23 cellular contexts compared by ENCODE assay signal in the genomic region with DNA sequence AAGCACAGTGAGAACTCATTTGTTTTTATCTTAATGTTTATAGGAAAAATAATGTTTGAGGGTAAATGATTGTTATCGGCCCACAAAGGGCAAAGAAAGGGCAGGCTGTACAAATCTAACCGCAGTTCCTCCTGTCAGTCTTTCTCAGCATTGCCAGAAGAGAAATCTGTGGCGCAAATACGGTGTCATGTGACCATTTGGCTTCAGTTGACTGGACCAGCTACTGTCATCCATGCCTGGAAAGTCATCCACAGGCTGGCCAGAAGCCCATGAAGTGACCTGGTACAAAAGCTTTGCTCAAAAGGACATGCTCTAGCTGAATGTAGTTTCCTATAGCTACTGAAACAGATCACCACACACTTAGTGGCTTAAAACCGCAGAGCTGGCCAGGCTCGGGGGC. TPM values are rescaled to one million over a fixed set of nuclear protein-coding genes. Genes with fewer than 3 reads are reported as not detected.
DNase-seq lines count a peak whose midpoint lies in the region; ATAC-seq and TF ChIP-seq lines count a peak whose summit lies in the region.
"Had no signal": no experiment of that assay in that cellular context is flagged by ENCODE, and none has a peak within 500 bp of the region (broad histone marks: within the 10 kb centered on the region; RNA-seq: fewer than 3 reads in every experiment).

No MANE protein-coding gene starts in this region.

- H3K27ac ChIP-seq in right atrium auricular region (no peak overlapping the region), VCaP (peak overlapping the region; percentile 87), WERI-Rb-1 (no peak overlapping the region)
- H3K27ac ChIP-seq: gastrocnemius medialis, GM23248, lower lobe of right lung, thoracic aorta had no signal

- H3K4me3 ChIP-seq in right atrium auricular region (no peak overlapping the region), WERI-Rb-1 (ENCODE audit: low read depth, low read length) (no peak overlapping the region)
- H3K4me3 ChIP-seq: A549, gastrocnemius medialis, GM23248, lower lobe of right lung, thoracic aorta had no signal

- ATAC-seq in Right ventricle myocardium inferior (peak; percentile 75), HG02840 (IDR thresholded peaks at IDR 0.05; ENCODE audit: low FRiP score, unreplicated experiment) (no peak)
- ATAC-seq: CD8-positive, alpha-beta T cell; gastrocnemius medialis; natural killer cell treated with Interleukin-12 subunit alpha and Interleukin-12 subunit beta and Interleukin-15 and Interleukin-18, amount 100 ng/mL, for 72 hours had no signal

- no peaks in the 10 kb centered on the region for H3K27me3 ChIP-seq in right atrium auricular region
- H3K27me3 ChIP-seq in WERI-Rb-1 (ENCODE audit: insufficient read depth, low read depth, severe bottlenecking), result no peaks in the 10 kb centered on the region
- H3K27me3 ChIP-seq: gastrocnemius medialis had no signal

- H3K4me1 ChIP-seq in right atrium auricular region, result no peaks in the 10 kb centered on the region
- H3K4me1 ChIP-seq: A549, gastrocnemius medialis, lower lobe of right lung had no signal

- H3K36me3 ChIP-seq in right atrium auricular region, result no peaks in the 10 kb centered on the region
- H3K36me3 ChIP-seq in WERI-Rb-1, result peaks cover 5% of the 10 kb centered on the region
- H3K36me3 ChIP-seq: gastrocnemius medialis, lower lobe of right lung, thoracic aorta had no signal

- DNase-seq in Right ventricle myocardium inferior (ENCODE audit: missing footprints) (no peak), right atrium auricular region (ENCODE audit: low spot score) (no peak), medulla oblongata (ENCODE audit: extremely low spot score) (peak; percentile 17), WERI-Rb-1 (no peak), SIG-M5 (lab: John Stamatoyannopoulos, UW) (no peak), NCI-H82 treated with DMSO at 0.1 percent for 48 hours (lab: John Stamatoyannopoulos, UW; ENCODE audit: unreplicated experiment) (no peak)
- DNase-seq: activated B cell treated with CpG ODN at 0.5 μM for 24 hours; activated naive CD8-positive, alpha-beta T cell treated with anti-CD3 and anti-CD28 coated beads, Interleukin-2, amount 10 ng/mL, durations not matched to agents 7 days and 5 days; CD8-positive, alpha-beta T cell; DMS79; erythroblast; lower lobe of right lung; NCI-H1694; NCI-H446; T-helper 1 cell had no signal

- no peaks in the 10 kb centered on the region for H3K9me3 ChIP-seq in right atrium auricular region
- H3K9me3 ChIP-seq in WERI-Rb-1 (ENCODE audit: severe bottlenecking), result no peaks in the 10 kb centered on the region
- H3K9me3 ChIP-seq: A549, gastrocnemius medialis, lower lobe of right lung, thoracic aorta had no signal

- TF ChIP-seq CTCF in right atrium auricular region (IDR thresholded peaks at IDR 0.05), result no peak
- no peak for TF ChIP-seq CTCF in VCaP (conservative IDR thresholded peaks at IDR 0.05)
- TF ChIP-seq CTCF in WERI-Rb-1 (IDR thresholded peaks at IDR 0.05; ENCODE audit: low read depth, low read length), result no peak

- intact Hi-C loops in Right ventricle myocardium inferior (cut with DNase I), result no loop called here

RNA-seq across cellular contexts. Expression of a gene that starts 43.6 kb away (rescaled TPM):
- 0.46 TPM for total RNA-seq in Right ventricle myocardium inferior
- under 1 TPM in 1 of 2 donors, not detected in 1; 0.79 TPM for total RNA-seq in right atrium auricular region
- total RNA-seq: activated B cell treated with CpG ODN at 0.5 μM for 24 hours; activated naive CD8-positive, alpha-beta T cell treated with anti-CD3 and anti-CD28 coated beads, Interleukin-2, amount 10 ng/mL, durations not matched to agents 7 days and 5 days; CD8-positive, alpha-beta T cell; dermis microvascular lymphatic vessel endothelial cell; GM23248 had no signal

RNA-seq across cellular contexts. Expression of a gene that starts 57.0 kb away (rescaled TPM):
- total RNA-seq in Right ventricle myocardium inferior (0.16 TPM), right atrium auricular region (not detected)
- total RNA-seq: activated B cell treated with CpG ODN at 0.5 μM for 24 hours; activated naive CD8-positive, alpha-beta T cell treated with anti-CD3 and anti-CD28 coated beads, Interleukin-2, amount 10 ng/mL, durations not matched to agents 7 days and 5 days; CD8-positive, alpha-beta T cell; dermis microvascular lymphatic vessel endothelial cell; gastrocnemius medialis; GM23248 had no signal
